Comparison of ENCODE assay signal across 27 cellular contexts in the genomic region with DNA sequence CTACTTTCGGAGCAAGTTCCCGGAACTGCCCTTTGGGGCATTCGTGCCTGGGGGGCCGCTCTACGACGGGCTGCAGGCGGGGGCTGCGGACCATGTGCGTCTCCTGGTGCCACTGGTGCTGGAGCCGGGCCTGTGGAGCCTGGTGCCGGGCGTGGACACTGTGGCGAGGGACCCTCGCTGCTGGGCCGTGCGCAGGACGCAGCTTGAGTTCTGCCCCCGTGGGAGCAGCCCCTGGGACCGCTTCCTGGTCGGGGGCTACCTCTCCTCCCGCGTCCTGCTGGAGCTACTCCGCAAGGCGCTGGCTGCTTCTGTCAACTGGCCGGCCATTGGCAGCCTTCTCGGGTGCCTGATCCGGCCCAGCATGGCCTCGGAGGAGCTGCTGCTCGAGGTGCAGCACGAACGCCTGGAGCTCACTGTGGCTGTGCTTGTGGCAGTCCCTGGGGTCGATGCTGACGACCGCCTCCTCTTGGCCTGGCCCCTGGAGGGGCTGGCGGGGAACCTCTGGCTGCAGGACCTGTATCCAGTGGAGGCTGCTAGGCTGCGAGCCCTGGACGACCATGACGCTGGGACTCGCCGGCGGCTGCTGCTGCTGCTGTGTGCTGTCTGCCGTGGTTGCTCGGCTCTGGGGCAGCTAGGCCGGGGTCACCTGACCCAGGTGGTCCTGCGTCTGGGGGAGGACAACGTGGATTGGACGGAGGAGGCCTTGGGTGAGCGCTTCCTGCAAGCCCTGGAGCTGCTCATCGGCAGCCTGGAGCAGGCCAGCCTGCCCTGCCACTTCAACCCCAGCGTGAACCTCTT.
"Had no signal": no experiment of that assay in that cellular context is flagged by ENCODE, and none has a peak within 500 bp of the region (broad histone marks: within the 10 kb centered on the region; RNA-seq: fewer than 3 reads in every experiment).

No MANE protein-coding gene starts in this region.

- DNase-seq: dermis blood vessel endothelial cell; effector memory CD4-positive, alpha-beta T cell; foreskin keratinocyte; heart left ventricle; left cardiac atrium; mesenchymal stem cell; mucosa of descending colon; naive B cell; posterior cingulate gyrus; psoas muscle; spleen; stimulated activated CD4-positive, alpha-beta T cell treated with anti-CD3 and anti-CD28 coated beads, Interleukin-4, amount 100 ng/mL, for 4 hours; stimulated activated naive CD8-positive, alpha-beta T cell treated with anti-CD3 and anti-CD28 coated beads, Interleukin-15, Interleukin-2, amounts not matched to agents 100 U/mL and 50 U/mL, for 24 hours had no signal

- H3K27ac ChIP-seq: coronary artery, esophagus muscularis mucosa, foreskin keratinocyte, gastroesophageal sphincter, heart left ventricle, hepatocyte, left lung, skin epidermis, spleen, thoracic aorta, tibial nerve, upper lobe of left lung had no signal

- H3K27me3 ChIP-seq: esophagus muscularis mucosa, foreskin keratinocyte, gastroesophageal sphincter, heart left ventricle, hepatocyte, left lung, spleen, tibial nerve, upper lobe of left lung had no signal

- H3K4me2 ChIP-seq: hepatocyte had no signal

- H2AFZ ChIP-seq: hepatocyte had no signal

- H3K4me3 ChIP-seq: coronary artery, esophagus muscularis mucosa, gastroesophageal sphincter, heart left ventricle, hepatocyte, left lung, mucosa of descending colon, psoas muscle, skin epidermis, spleen, thoracic aorta, tibial nerve, upper lobe of left lung had no signal

- H3K9me3 ChIP-seq: esophagus muscularis mucosa, gastroesophageal sphincter, heart left ventricle, left lung, mucosa of descending colon, psoas muscle, spleen, thoracic aorta, tibial nerve, upper lobe of left lung had no signal

- FAIRE-seq: endothelial cell of umbilical vein, urothelium cell line had no signal

- ATAC-seq: foreskin keratinocyte; gastroesophageal sphincter; heart left ventricle; left cardiac atrium; left lung; mucosa of descending colon; natural killer cell treated with Interleukin-12 subunit alpha and Interleukin-12 subunit beta and Interleukin-15 and Interleukin-18, amount 100 ng/mL, for 72 hours; psoas muscle; right cardiac atrium; stimulated activated memory B cell treated with anti-CD40 and anti-IgM and Interleukin-4, amounts not matched to agents 10 μg/mL and 1 μg/mL and 100 μg/mL, for 72 hours; stimulated activated naive CD8-positive, alpha-beta T cell treated with anti-CD3 and anti-CD28 coated beads, Interleukin-15, Interleukin-2, amounts not matched to agents 100 U/mL and 50 U/mL, for 24 hours had no signal
